ENCODE assay signal across 14 cellular contexts in the genomic region with DNA sequence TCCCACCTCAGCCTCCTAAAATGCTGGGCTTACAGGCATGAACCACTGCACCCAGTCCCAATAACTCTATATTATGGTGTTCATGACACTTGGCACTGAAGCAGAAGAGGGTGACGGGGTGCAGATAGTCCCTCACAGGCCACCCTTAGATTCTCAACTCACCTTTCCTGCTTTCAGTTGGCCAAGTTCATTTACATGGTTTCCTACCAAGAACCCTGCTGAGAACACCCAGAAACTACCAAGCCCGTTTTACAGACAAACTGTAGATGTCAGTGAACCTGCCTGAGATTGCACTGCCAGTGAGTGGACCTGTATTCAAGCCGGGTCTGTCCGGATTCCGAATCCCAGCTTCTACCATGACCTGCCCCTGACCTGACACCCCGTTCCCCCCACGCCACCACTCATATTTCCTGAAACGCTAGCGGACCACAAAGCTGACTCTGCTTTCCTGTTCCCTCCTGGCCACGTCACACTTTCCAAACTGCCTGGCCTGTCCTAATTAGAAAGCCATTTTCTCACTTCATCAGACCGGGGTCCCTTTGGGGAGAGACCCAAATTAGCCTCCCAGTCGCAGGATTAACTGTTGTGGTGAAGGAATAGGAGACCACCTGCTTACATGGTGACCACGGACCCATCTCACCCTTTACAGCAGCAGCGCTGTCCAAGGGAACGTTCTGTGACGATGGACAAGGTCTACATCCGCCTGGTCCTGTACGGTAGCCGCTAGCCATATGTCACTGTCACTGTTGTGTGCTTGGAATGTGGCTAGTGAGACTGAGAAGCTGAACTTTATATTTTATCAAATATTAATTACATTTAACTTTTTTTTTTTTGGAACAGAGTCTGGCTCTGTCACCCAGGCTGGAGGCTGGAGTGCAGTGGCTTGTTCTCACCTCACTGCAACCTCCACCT. TPM values are rescaled to one million over a fixed set of nuclear protein-coding genes. Genes with fewer than 3 reads are reported as not detected.
DNase-seq lines count a peak whose midpoint lies in the region; ATAC-seq and TF ChIP-seq lines count a peak whose summit lies in the region.
"Had no signal": no experiment of that assay in that cellular context is flagged by ENCODE, and none has a peak within 500 bp of the region (broad histone marks: within the 10 kb centered on the region; RNA-seq: fewer than 3 reads in every experiment).

No MANE protein-coding gene starts in this region.

- no peak overlapping the region for H3K27ac ChIP-seq in brain microvascular endothelial cell
- H3K27ac ChIP-seq: suprapubic skin had no signal

- no peaks in the 10 kb centered on the region for H3K9me3 Mint-ChIP-seq in neural crest cell
- H3K9me3 Mint-ChIP-seq: naive B cell had no signal

- no peaks in the 10 kb centered on the region for H3K36me3 ChIP-seq in brain microvascular endothelial cell (replicated peaks)
- H3K36me3 ChIP-seq: suprapubic skin had no signal

- H3K27me3 ChIP-seq in brain microvascular endothelial cell (replicated peaks), result peaks cover 16% of the 10 kb centered on the region

- H3K27me3 Mint-ChIP-seq in neural crest cell (ENCODE audit: low read depth), result peaks cover 71% of the 10 kb centered on the region

- ATAC-seq in GM21529 (IDR thresholded peaks at IDR 0.05; ENCODE audit: unreplicated experiment) (peak; percentile 43), HG03457 (IDR thresholded peaks at IDR 0.05; ENCODE audit: unreplicated experiment) (no peak)

- H3K4me1 Mint-ChIP-seq in neural crest cell, result peaks cover 6% of the 10 kb centered on the region

- in situ Hi-C loops in brain microvascular endothelial cell (cut with HindIII; ENCODE audit: low pct_ligation_motif_present, low sequenced_read_pairs), result no loop called here

- no peak for TF ChIP-seq CTCF in GM10266 (IDR thresholded peaks at IDR 0.05; ENCODE audit: control insufficient read depth, insufficient read depth, low read depth, missing control alignments)
- TF ChIP-seq CTCF in neural crest cell (conservative IDR thresholded peaks at IDR 0.05), result no peak
- no peak for TF ChIP-seq CTCF in brain microvascular endothelial cell (IDR thresholded peaks at IDR 0.05; ENCODE audit: low read depth, low read length, missing control alignments)

- DNase-seq in GM10266 (ENCODE audit: extremely low spot score) (peak; percentile 63), neural crest cell (ENCODE audit: low read depth, low spot score) (no peak), epidermal melanocyte (ENCODE audit: insufficient read length, low spot score) (no peak), NCI-H446 treated with DMSO at 0.1 percent for 48 hours (lab: John Stamatoyannopoulos, UW) (no peak), brain microvascular endothelial cell (no peak)
- peak; percentile 73 for DNase-seq in activated CD8-positive, alpha-beta memory T cell treated with anti-CD3 and anti-CD28 coated beads, Interleukin-2, amount 50 U/mL, for 48 hours
- DNase-seq: activated CD4-positive, CD25-positive, alpha-beta regulatory T cell; naive B cell; NCI-H526 had no signal

- no peak overlapping the region for H3K4me3 ChIP-seq in brain microvascular endothelial cell (ENCODE audit: low read depth, low read length)
- H3K4me3 ChIP-seq: smooth muscle cell, suprapubic skin had no signal

- no peak overlapping the region for H3K27ac Mint-ChIP-seq in neural crest cell (ENCODE audit: unreplicated experiment)
- H3K27ac Mint-ChIP-seq: brain had no signal

- no peaks in the 10 kb centered on the region for H3K36me3 Mint-ChIP-seq in neural crest cell (ENCODE audit: low read depth)
- H3K36me3 Mint-ChIP-seq: brain, naive B cell had no signal

- peak overlapping the region; percentile 6 for H3K4me3 Mint-ChIP-seq in neural crest cell
- H3K4me3 Mint-ChIP-seq: brain had no signal

RNA-seq across cellular contexts. Expression of gene GRID2IP, which starts 17.1 kb away (rescaled TPM):
- total RNA-seq in neural crest cell, result 0.54 and 0.61 TPM in 2 replicates
- total RNA-seq: smooth muscle cell had no signal

RNA-seq across cellular contexts. Expression of gene ZDHHC4, which starts 43.1 kb away (rescaled TPM):
- total RNA-seq in neural crest cell, result 74.3 and 78.6 TPM in 2 replicates

RNA-seq across cellular contexts. Expression of gene KDELR2, which starts 50.2 kb away (rescaled TPM):
- total RNA-seq in neural crest cell, result 100 and 108 TPM in 2 replicates

RNA-seq across cellular contexts. Expression of gene INTS15, which starts 55.7 kb away (rescaled TPM):
- total RNA-seq in neural crest cell, result 50.4 and 55.7 TPM in 2 replicates

Comparison
In these comparisons a context has a peak if more than half of its experiments do, and no peak if none do; other contexts are left out.
1. DNase-seq: peak in GM10266 (single experiment) and activated CD8-positive, alpha-beta memory T cell treated with anti-CD3 and anti-CD28 coated beads, Interleukin-2, amount 50 U/mL, for 48 hours (single experiment); none in neural crest cell (single experiment), epidermal melanocyte (single experiment), NCI-H446 treated with DMSO at 0.1 percent for 48 hours (single experiment) and brain microvascular endothelial cell (single experiment).